In the genomic region with DNA sequence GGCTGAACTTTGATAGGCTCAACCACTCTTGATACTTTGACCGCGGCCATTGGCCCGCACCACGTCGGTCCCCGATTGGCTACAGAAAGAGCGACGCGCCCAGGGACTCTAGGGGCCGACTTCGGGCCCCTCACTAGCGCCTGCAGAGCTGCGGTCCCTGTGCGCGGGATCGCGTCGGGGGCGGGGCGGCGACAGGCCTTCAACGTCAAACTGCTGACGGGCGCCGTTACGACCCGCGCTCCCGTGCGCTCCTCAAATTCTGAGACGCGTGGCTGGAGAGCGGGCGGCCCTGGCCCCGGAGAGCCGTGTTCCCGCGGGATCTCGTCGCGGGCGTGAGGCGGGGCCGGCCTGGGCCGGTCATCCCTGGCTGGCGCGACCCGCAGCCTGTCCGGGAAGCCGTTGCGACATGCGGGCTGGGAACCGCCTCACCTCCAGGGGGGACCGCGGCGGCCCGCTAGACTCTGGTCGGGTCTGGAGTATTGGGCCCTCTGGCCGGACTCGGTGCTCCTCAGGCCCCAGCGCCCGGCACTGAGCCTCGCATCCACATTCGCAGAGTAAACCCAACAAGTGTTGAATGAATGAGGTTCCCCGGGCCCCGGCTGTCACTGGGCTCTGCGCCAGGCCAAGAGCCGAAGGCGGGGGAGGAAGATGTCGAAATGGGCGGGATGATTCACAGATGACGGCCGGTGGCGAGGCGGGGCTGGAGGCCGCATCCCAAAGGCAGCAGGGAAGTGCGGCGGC, we compare ENCODE assay signal across 1 cellular context.
TF ChIP-seq lines count a peak whose summit lies in the region.

No MANE protein-coding gene starts in this region.

TF ChIP-seq in Ishikawa, 13 proteins besides CTCF, POLR2A, EP300 and RAD21 (continued from another document):
- TF ChIP-seq, protein P1, sequence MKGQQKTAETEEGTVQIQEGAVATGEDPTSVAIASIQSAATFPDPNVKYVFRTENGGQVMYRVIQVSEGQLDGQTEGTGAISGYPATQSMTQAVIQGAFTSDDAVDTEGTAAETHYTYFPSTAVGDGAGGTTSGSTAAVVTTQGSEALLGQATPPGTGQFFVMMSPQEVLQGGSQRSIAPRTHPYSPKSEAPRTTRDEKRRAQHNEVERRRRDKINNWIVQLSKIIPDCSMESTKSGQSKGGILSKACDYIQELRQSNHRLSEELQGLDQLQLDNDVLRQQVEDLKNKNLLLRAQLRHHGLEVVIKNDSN (IDR thresholded peaks at IDR 0.05): peak; percentile 28; the same call in 1 of the 2 replicates
- TF ChIP-seq CREB1 (IDR thresholded peaks at IDR 0.05; ENCODE audit: low read depth): peak; percentile 74
- peak; percentile 87 for TF ChIP-seq NFIC (IDR thresholded peaks at IDR 0.05)
- 0 out of 2 replicates have a peak, but pooled peaks have one; percentile 44 for TF ChIP-seq YY1 (IDR thresholded peaks at IDR 0.05; ENCODE audit: low read depth)
- peak; percentile 62 for TF ChIP-seq TEAD4 (IDR thresholded peaks at IDR 0.05)
- TF ChIP-seq, protein P2, sequence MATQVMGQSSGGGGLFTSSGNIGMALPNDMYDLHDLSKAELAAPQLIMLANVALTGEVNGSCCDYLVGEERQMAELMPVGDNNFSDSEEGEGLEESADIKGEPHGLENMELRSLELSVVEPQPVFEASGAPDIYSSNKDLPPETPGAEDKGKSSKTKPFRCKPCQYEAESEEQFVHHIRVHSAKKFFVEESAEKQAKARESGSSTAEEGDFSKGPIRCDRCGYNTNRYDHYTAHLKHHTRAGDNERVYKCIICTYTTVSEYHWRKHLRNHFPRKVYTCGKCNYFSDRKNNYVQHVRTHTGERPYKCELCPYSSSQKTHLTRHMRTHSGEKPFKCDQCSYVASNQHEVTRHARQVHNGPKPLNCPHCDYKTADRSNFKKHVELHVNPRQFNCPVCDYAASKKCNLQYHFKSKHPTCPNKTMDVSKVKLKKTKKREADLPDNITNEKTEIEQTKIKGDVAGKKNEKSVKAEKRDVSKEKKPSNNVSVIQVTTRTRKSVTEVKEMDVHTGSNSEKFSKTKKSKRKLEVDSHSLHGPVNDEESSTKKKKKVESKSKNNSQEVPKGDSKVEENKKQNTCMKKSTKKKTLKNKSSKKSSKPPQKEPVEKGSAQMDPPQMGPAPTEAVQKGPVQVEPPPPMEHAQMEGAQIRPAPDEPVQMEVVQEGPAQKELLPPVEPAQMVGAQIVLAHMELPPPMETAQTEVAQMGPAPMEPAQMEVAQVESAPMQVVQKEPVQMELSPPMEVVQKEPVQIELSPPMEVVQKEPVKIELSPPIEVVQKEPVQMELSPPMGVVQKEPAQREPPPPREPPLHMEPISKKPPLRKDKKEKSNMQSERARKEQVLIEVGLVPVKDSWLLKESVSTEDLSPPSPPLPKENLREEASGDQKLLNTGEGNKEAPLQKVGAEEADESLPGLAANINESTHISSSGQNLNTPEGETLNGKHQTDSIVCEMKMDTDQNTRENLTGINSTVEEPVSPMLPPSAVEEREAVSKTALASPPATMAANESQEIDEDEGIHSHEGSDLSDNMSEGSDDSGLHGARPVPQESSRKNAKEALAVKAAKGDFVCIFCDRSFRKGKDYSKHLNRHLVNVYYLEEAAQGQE (IDR thresholded peaks at IDR 0.05; ENCODE audit: low read depth): no peak
- peak; percentile 79 for TF ChIP-seq TCF12 (IDR thresholded peaks at IDR 0.05; ENCODE audit: low read depth)
- TF ChIP-seq ZBTB7A (IDR thresholded peaks at IDR 0.05; ENCODE audit: low read depth): no peak; the same call in 1 of the 2 replicates
